8 cellular contexts compared by ENCODE assay signal in genomic region chr5:73120222-73121108, GRCh38. TPM values are rescaled to one million over a fixed set of nuclear protein-coding genes. Genes with fewer than 3 reads are reported as not detected.
A peak's percentile ranks its signal among the peaks of the same experiment; 100 is the strongest.
DNase-seq lines count a peak whose midpoint lies in the region; ATAC-seq and TF ChIP-seq lines count a peak whose summit lies in the region.

TMEM171 (plus strand) TSS chr5:73120575; CDS start chr5:73123374, 2,799 bp downstream.

- TF ChIP-seq CTCF in vagina (IDR thresholded peaks at IDR 0.05), result no peak

- intact Hi-C loops in vagina (cut with DNase I), result no loop called here

- peaks cover 3 to 14% of the 10 kb centered on the region in 2 donors for H3K4me1 ChIP-seq in muscle layer of duodenum (ENCODE audit: control insufficient read depth in 1 of 2, insufficient read depth in 2 of 2, low read length in 2 of 2)
- peaks cover 10% of the 10 kb centered on the region for H3K4me1 ChIP-seq in vagina

- peaks cover 0 to 9% of the 10 kb centered on the region in 2 donors for H3K9me3 ChIP-seq in muscle layer of duodenum (ENCODE audit: control insufficient read depth in 1 of 2, low read length in 2 of 2)
- H3K9me3 ChIP-seq in vagina, result no peaks in the 10 kb centered on the region

- no peak for ATAC-seq in GM21737 (IDR thresholded peaks at IDR 0.05; ENCODE audit: unreplicated experiment)

- H3K27ac ChIP-seq in muscle layer of duodenum (ENCODE audit: low read length) (peak within 1 kb of the TSS; percentile 82), vagina (no peak within 1 kb of the TSS)

- H3K27me3 ChIP-seq in muscle layer of duodenum (ENCODE audit: low read depth, low read length) (peaks cover 6% of the 10 kb centered on the region), vagina (no peaks in the 10 kb centered on the region)

- H3K4me3 ChIP-seq in muscle layer of duodenum (ENCODE audit: low read depth in 1 of 2, low read length in 2 of 2) (peak within 1 kb of the TSS; percentile 68 to 76), vagina (peak within 1 kb of the TSS; percentile 40 to 52)

- TF ChIP-seq POLR2A in erythroblast (IDR thresholded peaks at IDR 0.05; ENCODE audit: low read length), result no peak
- no peak for TF ChIP-seq POLR2A in vagina (IDR thresholded peaks at IDR 0.05)

- DNase-seq in EL (peak; percentile 62), RPMI8226 (peak; percentile 19), erythroblast (lab: John Stamatoyannopoulos, UW) (peak; percentile 36 to 56), vagina (ENCODE audit: extremely low spot score in 2 of 2) (no peak), activated gamma-delta T cell treated with Interleukin-2 at 50 U/mL for 16 hours (no peak), cortex of kidney (lab: John Stamatoyannopoulos, UW) (no peak)

- no peaks in the 10 kb centered on the region for H3K36me3 ChIP-seq in muscle layer of duodenum (ENCODE audit: control insufficient read depth in 1 of 2, insufficient read depth in 2 of 2, low read length in 2 of 2)
- no peaks in the 10 kb centered on the region for H3K36me3 ChIP-seq in vagina

RNA-seq across cellular contexts. Expression of gene TMEM171, which starts in this region (rescaled TPM):
- not detected for total RNA-seq in vagina

Comparison
In these comparisons a context has a peak if more than half of its experiments do, and no peak if none do; other contexts are left out.
1. DNase-seq: peak in EL (single experiment), RPMI8226 (single experiment) and erythroblast (2 of 2); none in vagina (0 of 2), activated gamma-delta T cell treated with Interleukin-2 at 50 U/mL for 16 hours (single experiment) and cortex of kidney (single experiment).